Comparison of ENCODE assay signal across 18 cellular contexts in genomic region chr1:22249928-22250680, GRCh38.
"Had no signal": no experiment of that assay in that cellular context is flagged by ENCODE, and none has a peak within 500 bp of the region (broad histone marks: within the 10 kb centered on the region; RNA-seq: fewer than 3 reads in every experiment).

No MANE protein-coding gene starts in this region.

- H3K4me1 Mint-ChIP-seq: activated CD8-positive, alpha-beta memory T cell treated with anti-CD3 and anti-CD28 coated beads, Interleukin-2, amount 10 ng/mL, durations not matched to agents 7 days and 5 days; activated naive CD4-positive, alpha-beta T cell treated with anti-CD3 and anti-CD28 coated beads, Interleukin-2, amount 10 ng/mL, durations not matched to agents 7 days and 5 days; stimulated activated naive B cell treated with anti-CD40 and anti-IgM and Interleukin-4, amounts not matched to agents 10 μg/mL and 1 μg/mL and 100 μg/mL, for 72 hours had no signal

- H3K9me3 Mint-ChIP-seq: activated CD4-positive, alpha-beta memory T cell treated with anti-CD3 and anti-CD28 coated beads for 36 hours; activated naive CD4-positive, alpha-beta T cell treated with anti-CD3 and anti-CD28 coated beads, Interleukin-2, amount 10 ng/mL, durations not matched to agents 7 days and 5 days; activated T-cell treated with anti-CD3 and anti-CD28 coated beads, Interleukin-2, amount 50 U/mL, for 24 hours; naive B cell; stimulated activated naive B cell treated with anti-CD40 and anti-IgM and Interleukin-4, amounts not matched to agents 10 μg/mL and 1 μg/mL and 100 μg/mL, for 72 hours; T-helper 1 cell treated with Interleukin-12 subunit alpha and Interleukin-12 subunit beta and Interleukin-4 antibody, amounts not matched to agents 30 μg/mL and 1 μg/mL, for 36 hours had no signal

- H3K4me3 ChIP-seq: colonic mucosa, skin epidermis, tibial nerve had no signal

- H3K36me3 ChIP-seq: colonic mucosa, neutrophil, tibial nerve had no signal

- H3K27me3 ChIP-seq: colonic mucosa had no signal

- DNase-seq: activated CD4-positive, alpha-beta memory T cell treated with anti-CD3 and anti-CD28 coated beads for 36 hours; activated CD4-positive, alpha-beta T cell treated with anti-CD3 and anti-CD28 coated beads for 36 hours; activated CD8-positive, alpha-beta memory T cell treated with anti-CD3 and anti-CD28 coated beads, Interleukin-2, amount 10 ng/mL, durations not matched to agents 7 days and 5 days; activated naive CD4-positive, alpha-beta T cell treated with anti-CD3 and anti-CD28 coated beads, Interleukin-2, amount 10 ng/mL, durations not matched to agents 7 days and 5 days; activated T-cell treated with anti-CD3 and anti-CD28 coated beads, Interleukin-2, amount 50 U/mL, for 24 hours; caudate nucleus; colonic mucosa; foreskin melanocyte; naive B cell; retina; stimulated activated CD4-positive, alpha-beta T cell treated with anti-CD3 and anti-CD28 coated beads, Interleukin-15, amount 100 ng/mL, for 24 hours; stimulated activated CD4-positive, alpha-beta T cell treated with anti-CD3 and anti-CD28 coated beads, Interleukin-4, amount 100 ng/mL, for 1 hour; stimulated activated naive B cell treated with anti-CD40 and anti-IgM and Interleukin-4, amounts not matched to agents 10 μg/mL and 1 μg/mL and 100 μg/mL, for 72 hours had no signal

- H3K4me1 ChIP-seq: colonic mucosa, parathyroid adenoma had no signal

- H3K4me3 Mint-ChIP-seq: activated CD4-positive, alpha-beta memory T cell treated with anti-CD3 and anti-CD28 coated beads for 36 hours; activated CD4-positive, alpha-beta T cell treated with anti-CD3 and anti-CD28 coated beads for 36 hours; activated CD8-positive, alpha-beta memory T cell treated with anti-CD3 and anti-CD28 coated beads, Interleukin-2, amount 10 ng/mL, durations not matched to agents 7 days and 5 days; activated naive CD4-positive, alpha-beta T cell treated with anti-CD3 and anti-CD28 coated beads, Interleukin-2, amount 10 ng/mL, durations not matched to agents 7 days and 5 days; activated T-cell treated with anti-CD3 and anti-CD28 coated beads, Interleukin-2, amount 50 U/mL, for 24 hours; naive B cell; stimulated activated naive B cell treated with anti-CD40 and anti-IgM and Interleukin-4, amounts not matched to agents 10 μg/mL and 1 μg/mL and 100 μg/mL, for 72 hours; T-helper 1 cell treated with Interleukin-12 subunit alpha and Interleukin-12 subunit beta and Interleukin-4 antibody, amounts not matched to agents 30 μg/mL and 1 μg/mL, for 36 hours had no signal

- H3K36me3 Mint-ChIP-seq: activated CD4-positive, alpha-beta memory T cell treated with anti-CD3 and anti-CD28 coated beads for 36 hours; activated CD8-positive, alpha-beta memory T cell treated with anti-CD3 and anti-CD28 coated beads, Interleukin-2, amount 10 ng/mL, durations not matched to agents 7 days and 5 days; activated naive CD4-positive, alpha-beta T cell treated with anti-CD3 and anti-CD28 coated beads, Interleukin-2, amount 10 ng/mL, durations not matched to agents 7 days and 5 days; naive B cell; stimulated activated naive B cell treated with anti-CD40 and anti-IgM and Interleukin-4, amounts not matched to agents 10 μg/mL and 1 μg/mL and 100 μg/mL, for 72 hours had no signal

- ATAC-seq: activated CD4-positive, alpha-beta T cell treated with anti-CD3 and anti-CD28 coated beads for 36 hours; activated CD8-positive, alpha-beta memory T cell treated with anti-CD3 and anti-CD28 coated beads, Interleukin-2, amount 10 ng/mL, durations not matched to agents 7 days and 5 days; stimulated activated naive B cell treated with anti-CD40 and anti-IgM and Interleukin-4, amounts not matched to agents 10 μg/mL and 1 μg/mL and 100 μg/mL, for 72 hours had no signal

- H3K9ac ChIP-seq: parathyroid adenoma had no signal

- H3K9me3 ChIP-seq: colonic mucosa, neutrophil, tibial nerve had no signal

- H3K27ac Mint-ChIP-seq: activated CD4-positive, alpha-beta memory T cell treated with anti-CD3 and anti-CD28 coated beads for 36 hours; activated CD4-positive, alpha-beta T cell treated with anti-CD3 and anti-CD28 coated beads for 36 hours; activated CD8-positive, alpha-beta memory T cell treated with anti-CD3 and anti-CD28 coated beads, Interleukin-2, amount 10 ng/mL, durations not matched to agents 7 days and 5 days; activated naive CD4-positive, alpha-beta T cell treated with anti-CD3 and anti-CD28 coated beads, Interleukin-2, amount 10 ng/mL, durations not matched to agents 7 days and 5 days; activated T-cell treated with anti-CD3 and anti-CD28 coated beads, Interleukin-2, amount 50 U/mL, for 24 hours; stimulated activated naive B cell treated with anti-CD40 and anti-IgM and Interleukin-4, amounts not matched to agents 10 μg/mL and 1 μg/mL and 100 μg/mL, for 72 hours; T-helper 1 cell treated with Interleukin-12 subunit alpha and Interleukin-12 subunit beta and Interleukin-4 antibody, amounts not matched to agents 30 μg/mL and 1 μg/mL, for 36 hours had no signal

- H3K27ac ChIP-seq: colonic mucosa, neutrophil, parathyroid adenoma, tibial nerve had no signal
